ENCODE assay signal across 8 cellular contexts in the genomic region with DNA sequence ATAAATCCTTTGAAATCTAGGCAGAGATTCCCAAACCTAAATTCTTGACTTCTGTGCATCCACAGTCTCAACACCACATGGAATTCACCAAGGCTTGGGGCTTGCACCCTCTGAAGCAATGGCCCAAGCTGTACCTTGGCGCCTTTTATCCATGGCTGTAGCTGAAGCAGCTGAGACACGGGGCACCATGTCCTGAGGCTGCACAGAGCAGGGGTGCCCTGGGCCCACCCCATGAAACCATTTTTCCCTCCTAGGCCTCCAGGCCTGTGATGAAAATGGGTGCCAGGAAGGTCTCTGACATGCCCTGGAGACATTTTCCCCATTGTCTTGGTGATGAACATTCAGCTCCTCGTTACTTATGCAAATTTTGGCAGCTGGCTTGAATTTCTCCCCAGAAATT.
"Had no signal": no experiment of that assay in that cellular context is flagged by ENCODE, and none has a peak within 500 bp of the region (broad histone marks: within the 10 kb centered on the region; RNA-seq: fewer than 3 reads in every experiment).

No MANE protein-coding gene starts in this region.

- H3K4me2 ChIP-seq: GM23338 had no signal

- H3K4me3 ChIP-seq: GM23338, K562 had no signal

- DNase-seq: H9, HCEC 1CT, HFFc6, IMR-90, KG1 had no signal

- H2AFZ ChIP-seq: GM23338 had no signal

- H3K27ac ChIP-seq: HL-60 had no signal

- ATAC-seq: GM23338, K562 had no signal
